Comparison of ENCODE assay signal across 25 cellular contexts in the genomic region with DNA sequence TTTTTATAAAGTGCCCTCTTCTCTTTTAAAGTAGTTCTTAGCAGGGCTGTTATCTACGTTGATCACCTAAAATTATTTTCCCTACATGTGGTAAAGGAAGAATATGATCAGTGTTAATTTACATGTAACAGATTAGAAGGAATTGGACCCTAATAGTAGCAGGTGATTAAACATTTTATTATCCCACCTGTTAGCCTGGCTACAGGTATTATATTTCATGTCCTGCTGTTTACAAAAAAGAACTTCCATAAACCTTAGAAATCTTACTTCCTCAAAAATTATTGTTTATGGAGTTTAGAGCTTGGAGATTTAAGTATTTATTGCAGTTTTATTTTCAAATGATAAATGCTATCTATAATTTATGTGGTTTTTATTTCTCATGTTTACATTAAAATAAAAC.
"Had no signal": no experiment of that assay in that cellular context is flagged by ENCODE, and none has a peak within 500 bp of the region (broad histone marks: within the 10 kb centered on the region; RNA-seq: fewer than 3 reads in every experiment).

No MANE protein-coding gene starts in this region.

- H3K27ac ChIP-seq: left lung, lower lobe of right lung, pancreas, prostate gland, skin epidermis, transverse colon, upper lobe of left lung, vagina had no signal

- DNase-seq: hippocampal formation; left colon; left lung; lower lobe of right lung; mammary epithelial cell; mesenchymal stem cell; naive thymus-derived CD8-positive, alpha-beta T cell; nucleus accumbens; pancreas; posterior cingulate gyrus; retina; right cardiac atrium; stimulated activated CD4-positive, alpha-beta T cell treated with anti-CD3 and anti-CD28 coated beads, Interleukin-1b, Interleukin-23, amount 100 ng/mL, for 48 hours; stimulated activated CD4-positive, alpha-beta T cell treated with anti-CD3 and anti-CD28 coated beads, Interleukin-2, amount 100 ng/mL, for 48 hours; stimulated activated CD4-positive, alpha-beta T cell treated with anti-CD3 and anti-CD28 coated beads, Interleukin-4, amount 100 ng/mL, for 4 hours; stimulated activated CD8-positive, alpha-beta memory T cell treated with anti-CD3 and anti-CD28 coated beads, Interleukin-4, amount 100 ng/mL, for 48 hours; stimulated activated naive CD4-positive, alpha-beta T cell treated with Interleukin-2 at 50 U/mL for 16 hours; stimulated activated naive CD8-positive, alpha-beta T cell treated with anti-CD3 and anti-CD28 coated beads, Interleukin-15, amount 100 ng/mL, for 72 hours; substantia nigra; transverse colon; upper lobe of left lung had no signal

- H3K4me1 ChIP-seq: left lung, lower lobe of right lung, prostate gland, transverse colon, upper lobe of left lung, vagina had no signal

- FAIRE-seq: keratinocyte, pancreas had no signal

- H3K4me3 ChIP-seq: left lung, lower lobe of right lung, pancreas, prostate gland, skin epidermis, transverse colon, upper lobe of left lung, vagina had no signal

- H3K9me3 ChIP-seq: left lung, lower lobe of right lung, pancreas, prostate gland, transverse colon, upper lobe of left lung, vagina had no signal

- H3K27me3 ChIP-seq: left lung, pancreas, transverse colon, upper lobe of left lung, vagina had no signal

- H3K36me3 ChIP-seq: left lung, lower lobe of right lung, pancreas, prostate gland, transverse colon, upper lobe of left lung, vagina had no signal
